15 cellular contexts compared by ENCODE assay signal in genomic region chr16:81654346-81654745, GRCh38.
DNase-seq lines count a peak whose midpoint lies in the region; ATAC-seq and TF ChIP-seq lines count a peak whose summit lies in the region.
"Had no signal": no experiment of that assay in that cellular context is flagged by ENCODE, and none has a peak within 500 bp of the region (broad histone marks: within the 10 kb centered on the region; RNA-seq: fewer than 3 reads in every experiment).

No MANE protein-coding gene starts in this region.

- H3K36me3 ChIP-seq in colonic mucosa = peaks cover 16% of the 10 kb centered on the region
- peaks cover 0 to 92% (median 45%) of the 10 kb centered on the region in 6 donors for H3K36me3 ChIP-seq in spleen

- H3K4me1 ChIP-seq in colonic mucosa (no peaks in the 10 kb centered on the region), spleen (peaks cover 0 to 47% (median 15%) of the 10 kb centered on the region in 6 donors), right cardiac atrium (ENCODE audit: control insufficient read depth, insufficient read depth, low read length) (peaks cover 3% of the 10 kb centered on the region)

- TF ChIP-seq CTCF in colonic mucosa (IDR thresholded peaks at IDR 0.05) (no peak), spleen (IDR thresholded peaks at IDR 0.05 in 8 of 11, conservative IDR thresholded peaks at IDR 0.05 in 3 of 11) (no peak)

- peak overlapping the region; percentile 14 for H3K27ac ChIP-seq in colonic mucosa
- H3K27ac ChIP-seq in spleen = peak overlapping the region in 4 of 8 donors; percentile 4 to 79 (median 77)
- H3K27ac ChIP-seq in right cardiac atrium (ENCODE audit: low read length) = no peak overlapping the region
- H3K27ac ChIP-seq: suprapubic skin had no signal

- intact Hi-C loops in colonic mucosa (cut with DNase I) = no loop called here
- intact Hi-C loops in spleen (cut with DNase I; ENCODE audit: low total_unique reads) = no loop called here
- intact Hi-C loops in right cardiac atrium (cut with DNase I) = no loop called here

- DNase-seq in EH (ENCODE audit: low read depth) = peak; percentile 20
- peak; percentile 24 for DNase-seq in M059J (ENCODE audit: low read depth)
- no peak for DNase-seq in colonic mucosa
- DNase-seq in spleen = peak; percentile 39
- DNase-seq in right cardiac atrium = no peak
- DNase-seq in ecto neural progenitor cell (ENCODE audit: low spot score) = no peak
- no peak for DNase-seq in stimulated activated CD4-positive, alpha-beta T cell treated with anti-CD3 and anti-CD28 coated beads, Interleukin-15, amount 100 ng/mL, for 24 hours
- DNase-seq: glutamatergic neuron, mammary epithelial cell, NCI-H2107, NCI-H446 treated with DMSO at 0.1 percent for 48 hours, T-helper 1 cell had no signal

- H3K9me3 ChIP-seq in colonic mucosa = no peaks in the 10 kb centered on the region
- no peaks in the 10 kb centered on the region for H3K9me3 ChIP-seq in spleen
- H3K9me3 ChIP-seq in right cardiac atrium (ENCODE audit: control insufficient read depth, low read length) = no peaks in the 10 kb centered on the region
- H3K9me3 ChIP-seq: suprapubic skin had no signal

- ATAC-seq in right cardiac atrium (no peak), HG03571 (IDR thresholded peaks at IDR 0.05; ENCODE audit: unreplicated experiment) (no peak)
- ATAC-seq: Panc1 had no signal

- H3K9ac ChIP-seq in colonic mucosa (ENCODE audit: low read depth in 2 of 2, low read length in 2 of 2) = no peak overlapping the region

- WGBS in spleen, 5 donors = 73 to 95% (median 86%) methylated on average over 1 of the region's 1 CpG
- WGBS in right cardiac atrium = 77% methylated on average over 1 of the region's 1 CpG

- H3K27me3 ChIP-seq in colonic mucosa (no peaks in the 10 kb centered on the region), spleen (replicated peaks in 1 of 7) (no peaks in the 10 kb centered on the region), right cardiac atrium (ENCODE audit: control insufficient read depth, insufficient read depth) (no peaks in the 10 kb centered on the region)
- H3K27me3 ChIP-seq: suprapubic skin had no signal

- H3K4me3 ChIP-seq in colonic mucosa = no peak overlapping the region
- H3K4me3 ChIP-seq in spleen = no peak overlapping the region
- H3K4me3 ChIP-seq in right cardiac atrium (ENCODE audit: low read length) = no peak overlapping the region
- H3K4me3 ChIP-seq: suprapubic skin had no signal

- TF ChIP-seq POLR2A in spleen (IDR thresholded peaks at IDR 0.05) = no peak

Comparison
In these comparisons a context has a peak if more than half of its experiments do, and no peak if none do; other contexts are left out.
1. DNase-seq: peak in EH (single experiment), M059J (single experiment) and spleen (single experiment); none in colonic mucosa (single experiment), right cardiac atrium (0 of 3), ecto neural progenitor cell (single experiment) and stimulated activated CD4-positive, alpha-beta T cell treated with anti-CD3 and anti-CD28 coated beads, Interleukin-15, amount 100 ng/mL, for 24 hours (single experiment).